In the genomic region with DNA sequence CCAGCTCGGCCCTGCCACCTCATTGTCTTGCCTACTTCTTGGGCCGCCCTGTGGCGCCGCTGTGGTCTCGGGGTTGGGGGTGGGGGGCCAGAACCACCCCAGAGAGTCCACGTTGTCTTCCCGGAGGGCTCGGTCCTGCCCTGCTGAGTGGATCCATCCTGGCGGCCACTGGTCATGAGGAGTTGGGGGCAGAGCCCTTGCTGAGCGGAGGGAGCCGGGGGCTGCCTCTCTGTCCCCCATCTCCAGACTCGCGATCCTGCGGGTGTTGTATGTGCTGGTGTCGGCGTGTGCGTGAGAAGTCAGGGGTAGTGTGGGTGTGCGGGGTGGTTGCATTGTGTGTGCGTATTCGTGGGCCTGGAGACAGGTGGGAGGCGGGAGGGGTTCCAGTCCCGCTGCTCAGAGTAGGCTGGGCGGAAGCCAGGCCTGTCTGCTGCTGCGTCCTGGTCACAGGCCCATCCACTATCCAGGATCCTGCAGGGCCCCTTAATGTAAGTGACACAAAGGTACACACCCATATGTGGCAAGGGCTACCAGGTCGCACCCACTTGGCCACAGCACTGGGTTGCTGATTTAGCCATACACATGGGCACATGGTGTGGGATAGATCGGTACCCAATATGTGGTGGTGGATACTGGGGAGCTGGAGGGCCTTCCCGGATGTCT, we compare ENCODE assay signal across 7 cellular contexts. TPM values are rescaled to one million over a fixed set of nuclear protein-coding genes. Genes with fewer than 3 reads are reported as not detected.
DNase-seq lines count a peak whose midpoint lies in the region; ATAC-seq and TF ChIP-seq lines count a peak whose summit lies in the region.

No MANE protein-coding gene starts in this region.

- H3K36me3 Mint-ChIP-seq in HFFc6 (ENCODE audit: low read depth): peaks cover 10% of the 10 kb centered on the region; the same call in 1 of the 2 replicates
- H3K36me3 Mint-ChIP-seq in stimulated activated memory B cell treated with anti-CD40 and anti-IgM and Interleukin-4, amounts not matched to agents 10 μg/mL and 1 μg/mL and 100 μg/mL, for 72 hours: peaks cover 14% of the 10 kb centered on the region
- H3K36me3 Mint-ChIP-seq in T-helper 2 cell treated with Interferon-gamma antibody and Interleukin-4, amounts not matched to agents 5 μg/mL and 100 μg/mL, for 36 hours (ENCODE audit: low read depth): peaks cover 51% of the 10 kb centered on the region

- peaks cover 1% of the 10 kb centered on the region; the same call in 1 of the 2 replicates for H3K4me1 Mint-ChIP-seq in HFFc6 (ENCODE audit: low read depth)
- peaks cover 18% of the 10 kb centered on the region for H3K4me1 Mint-ChIP-seq in stimulated activated memory B cell treated with anti-CD40 and anti-IgM and Interleukin-4, amounts not matched to agents 10 μg/mL and 1 μg/mL and 100 μg/mL, for 72 hours
- H3K4me1 Mint-ChIP-seq in T-helper 2 cell treated with Interferon-gamma antibody and Interleukin-4, amounts not matched to agents 5 μg/mL and 100 μg/mL, for 36 hours (ENCODE audit: low read depth): peaks cover 9% of the 10 kb centered on the region

- TF ChIP-seq CTCF in HFFc6 (IDR thresholded peaks at IDR 0.05): no peak
- no peak for TF ChIP-seq CTCF in astrocyte of the cerebellum (IDR thresholded peaks at IDR 0.05; ENCODE audit: low read depth, low read length, missing control alignments)

- peaks cover 13% of the 10 kb centered on the region for H3K27me3 Mint-ChIP-seq in HFFc6 (ENCODE audit: insufficient read depth)
- H3K27me3 Mint-ChIP-seq in stimulated activated memory B cell treated with anti-CD40 and anti-IgM and Interleukin-4, amounts not matched to agents 10 μg/mL and 1 μg/mL and 100 μg/mL, for 72 hours: no peaks in the 10 kb centered on the region
- no peaks in the 10 kb centered on the region for H3K27me3 Mint-ChIP-seq in T-helper 2 cell treated with Interferon-gamma antibody and Interleukin-4, amounts not matched to agents 5 μg/mL and 100 μg/mL, for 36 hours (ENCODE audit: low read depth)

- ATAC-seq in stimulated activated memory B cell treated with anti-CD40 and anti-IgM and Interleukin-4, amounts not matched to agents 10 μg/mL and 1 μg/mL and 100 μg/mL, for 72 hours: no peak
- ATAC-seq in esophagus mucosa: no peak

- peak overlapping the region; percentile 84 for H3K27ac Mint-ChIP-seq in HFFc6
- peak overlapping the region; percentile 91 for H3K27ac Mint-ChIP-seq in stimulated activated memory B cell treated with anti-CD40 and anti-IgM and Interleukin-4, amounts not matched to agents 10 μg/mL and 1 μg/mL and 100 μg/mL, for 72 hours
- no peak overlapping the region for H3K27ac Mint-ChIP-seq in T-helper 2 cell treated with Interferon-gamma antibody and Interleukin-4, amounts not matched to agents 5 μg/mL and 100 μg/mL, for 36 hours

- H3K4me3 ChIP-seq in astrocyte of the cerebellum (ENCODE audit: low read depth, low read length): peak overlapping the region; percentile 43

- in situ Hi-C loops in astrocyte of the cerebellum (cut with HindIII; ENCODE audit: low sequenced_read_pairs): no loop called here

- no peak for DNase-seq in HFFc6
- DNase-seq in astrocyte of the cerebellum (ENCODE audit: low read depth): no peak
- DNase-seq in iPS-NIHi7 (ENCODE audit: extremely low spot score): peak; percentile 39
- no peak for DNase-seq in NCI-H510A treated with DMSO at 0.1 percent for 48 hours (lab: John Stamatoyannopoulos, UW)
- no peak for DNase-seq in T-helper 2 cell treated with Interferon-gamma antibody and Interleukin-4, amounts not matched to agents 5 μg/mL and 100 μg/mL, for 36 hours (ENCODE audit: low spot score)

- peak overlapping the region; percentile 75 for H3K4me3 Mint-ChIP-seq in HFFc6
- peak overlapping the region; percentile 82 for H3K4me3 Mint-ChIP-seq in stimulated activated memory B cell treated with anti-CD40 and anti-IgM and Interleukin-4, amounts not matched to agents 10 μg/mL and 1 μg/mL and 100 μg/mL, for 72 hours
- no peak overlapping the region for H3K4me3 Mint-ChIP-seq in T-helper 2 cell treated with Interferon-gamma antibody and Interleukin-4, amounts not matched to agents 5 μg/mL and 100 μg/mL, for 36 hours

- H3K9me3 Mint-ChIP-seq in HFFc6: no peaks in the 10 kb centered on the region
- no peaks in the 10 kb centered on the region for H3K9me3 Mint-ChIP-seq in stimulated activated memory B cell treated with anti-CD40 and anti-IgM and Interleukin-4, amounts not matched to agents 10 μg/mL and 1 μg/mL and 100 μg/mL, for 72 hours
- H3K9me3 Mint-ChIP-seq in T-helper 2 cell treated with Interferon-gamma antibody and Interleukin-4, amounts not matched to agents 5 μg/mL and 100 μg/mL, for 36 hours: no peaks in the 10 kb centered on the region

RNA-seq across cellular contexts. Expression of a gene that starts 30.7 kb away (rescaled TPM):
- total RNA-seq in HFFc6 (2021; fragmentation: NEBNext Ultra II Directional; extraction: Animal tissue kit (Norgen Biotek cat#: 25700)): 1 to 10 TPM; 5.3 to 7.6 (median 5.8) TPM
- 117 TPM for total RNA-seq in esophagus mucosa

RNA-seq across cellular contexts. Expression of a gene that starts 33.6 kb away (rescaled TPM):
- 10 to 100 TPM; 21.3 to 27.9 (median 27.2) TPM for total RNA-seq in HFFc6 (2021; fragmentation: NEBNext Ultra II Directional; extraction: Animal tissue kit (Norgen Biotek cat#: 25700))
- 50.2 TPM for total RNA-seq in esophagus mucosa

Comparison
In these comparisons a context has a peak if more than half of its experiments do, and no peak if none do; other contexts are left out.
1. RNA of a gene that starts 30.7 kb away (total RNA-seq): 117 TPM in esophagus mucosa (single experiment); 5.3 to 7.6 TPM in HFFc6; every median in the first group is over 10 times any median in the second.